In the genomic region with DNA sequence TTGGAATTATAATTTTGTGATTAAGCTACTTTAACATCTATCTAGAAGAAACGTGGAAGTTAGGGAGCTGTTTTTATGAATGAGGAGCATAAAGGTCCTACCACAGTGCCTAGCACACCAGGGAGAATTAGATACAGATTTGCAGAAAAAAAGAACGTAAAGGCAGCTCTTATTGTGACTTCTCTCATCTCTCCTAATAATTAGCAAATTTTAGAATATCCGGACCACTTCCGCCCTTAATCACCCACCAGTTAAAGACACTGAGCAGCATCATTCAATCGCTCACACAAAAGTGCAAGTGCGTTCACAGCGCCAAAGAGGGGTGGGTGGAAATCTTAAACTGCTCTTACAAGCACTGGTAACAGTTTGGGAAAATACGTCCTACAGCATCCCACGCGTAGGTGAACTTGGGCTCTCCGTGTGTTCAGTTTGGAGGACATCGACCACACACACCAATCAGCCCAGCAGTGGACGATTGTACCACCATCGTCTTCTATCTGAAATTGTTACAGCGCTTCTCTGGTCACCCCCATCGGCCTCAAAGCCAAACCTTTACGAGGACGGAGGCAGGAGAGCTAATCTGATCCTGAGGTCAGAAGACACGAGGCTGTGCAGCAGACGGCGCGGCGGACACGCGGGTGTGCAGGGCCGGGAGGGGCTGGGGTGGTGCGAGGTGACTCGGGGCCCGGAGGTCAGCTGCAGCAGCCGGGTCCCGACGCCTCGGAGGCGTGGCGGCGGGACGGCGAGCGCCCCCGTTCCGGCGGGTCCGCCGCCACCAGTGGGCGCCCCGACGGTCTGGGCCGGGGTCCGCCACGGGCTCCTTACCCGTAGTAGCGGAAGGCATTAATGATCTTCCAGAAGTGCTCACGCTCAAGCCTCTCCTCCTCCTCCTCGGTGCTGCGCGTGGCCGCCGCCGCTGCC, we compare ENCODE assay signal across 8 cellular contexts. TPM values are rescaled to one million over a fixed set of nuclear protein-coding genes. Genes with fewer than 3 reads are reported as not detected.
DNase-seq lines count a peak whose midpoint lies in the region; ATAC-seq and TF ChIP-seq lines count a peak whose summit lies in the region.

No MANE protein-coding gene starts in this region.

- H3K27ac ChIP-seq in cingulate gyrus (ENCODE audit: low read depth, low read length), result peak overlapping the region; percentile 89
- peak overlapping the region; percentile 94 to 95 for H3K27ac ChIP-seq in left lung

- H3K4me3 ChIP-seq in H7 (ENCODE audit: insufficient read depth, low read depth, low read length) (peak overlapping the region; percentile 56), LNCaP clone FGC (ENCODE audit: low read depth, low read length) (peak overlapping the region; percentile 68), WI38 (ENCODE audit: low read depth, low read length) (peak overlapping the region; percentile 60), left lung (peak overlapping the region; percentile 73 to 82)

- no peaks in the 10 kb centered on the region for H3K36me3 ChIP-seq in H7 (replicated peaks; ENCODE audit: control insufficient read depth, insufficient read depth, low read length)
- no peaks in the 10 kb centered on the region for H3K36me3 ChIP-seq in left lung

- ATAC-seq in left lung, result peak; percentile 76

- H3K9me3 ChIP-seq in left lung, result no peaks in the 10 kb centered on the region

- H3K27me3 ChIP-seq in H7 (ENCODE audit: control insufficient read depth, insufficient read depth, low read length), result no peaks in the 10 kb centered on the region
- no peaks in the 10 kb centered on the region for H3K27me3 ChIP-seq in left lung

- TF ChIP-seq CTCF in GM12873 (IDR thresholded peaks at IDR 0.05; ENCODE audit: insufficient read depth, low read depth, low read length, missing control alignments) (peak; percentile 8), LNCaP clone FGC (IDR thresholded peaks at IDR 0.05; ENCODE audit: control insufficient read depth, extremely low read depth, insufficient read depth) (peak; percentile 28), WI38 (IDR thresholded peaks at IDR 0.05; ENCODE audit: low read depth, low read length) (no peak), left lung (IDR thresholded peaks at IDR 0.05) (no peak)

- peaks cover 10 to 22% of the 10 kb centered on the region in 2 donors for H3K4me1 ChIP-seq in left lung

- intact Hi-C loops in left lung (cut with DNase I), result no loop called here

- DNase-seq in H7, result peak; percentile 80
- DNase-seq in LNCaP clone FGC (ENCODE audit: low read depth), result no peak
- peak; percentile 78 to 90 for DNase-seq in left lung
- DNase-seq in stimulated activated CD4-positive, alpha-beta T cell treated with anti-CD3 and anti-CD28 coated beads, Interleukin-4, amount 100 ng/mL, for 1 hour, result peak; percentile 44
- no peak for DNase-seq in NCI-H2029 treated with DMSO at 0.1 percent for 48 hours (lab: John Stamatoyannopoulos, UW)

RNA-seq across cellular contexts. Expression of a gene that starts 0.6 kb away (rescaled TPM):
- 25.8 and 33.9 TPM in 2 replicates for total RNA-seq in H7 (2014; rRNA removed; shearing (Covaris generic))
- 10 to 100 TPM; 21.9 to 22.4 TPM for total RNA-seq in left lung

Comparison
In these comparisons a context has a peak if more than half of its experiments do, and no peak if none do; other contexts are left out.
1. CTCF ChIP-seq: peak in GM12873 (single experiment) and LNCaP clone FGC (single experiment); none in WI38 (single experiment) and left lung (0 of 2).
2. DNase-seq: peak in H7 (single experiment), left lung (2 of 2) and stimulated activated CD4-positive, alpha-beta T cell treated with anti-CD3 and anti-CD28 coated beads, Interleukin-4, amount 100 ng/mL, for 1 hour (single experiment); none in LNCaP clone FGC (single experiment) and NCI-H2029 treated with DMSO at 0.1 percent for 48 hours (single experiment).
3. Peak in every context shown above with its lines, with median percentiles within 50 percentile points of each other: H3K4me3 ChIP-seq.